In genomic region chr15:39581501-39582285, GRCh38 we compare ENCODE assay signal across 9 cellular contexts. TPM values are rescaled to one million over a fixed set of nuclear protein-coding genes. Genes with fewer than 3 reads are reported as not detected.
DNase-seq lines count a peak whose midpoint lies in the region; ATAC-seq and TF ChIP-seq lines count a peak whose summit lies in the region.
"Had no signal": no experiment of that assay in that cellular context is flagged by ENCODE, and none has a peak within 500 bp of the region (broad histone marks: within the 10 kb centered on the region; RNA-seq: fewer than 3 reads in every experiment).

No MANE protein-coding gene starts in this region.

- H3K9ac ChIP-seq in HUES64 (ENCODE audit: low read depth, low read length): peak overlapping the region; percentile 85
- H3K9ac ChIP-seq: KMS-11 had no signal

- H3K9me3 ChIP-seq in HUES64 (ENCODE audit: insufficient read depth, low read depth, low read length): no peaks in the 10 kb centered on the region
- H3K9me3 ChIP-seq in ascending aorta: no peaks in the 10 kb centered on the region
- H3K9me3 ChIP-seq in iPS-18c (ENCODE audit: control insufficient read depth, insufficient read depth, low read length): no peaks in the 10 kb centered on the region

- H3K36me3 ChIP-seq in HUES64 (ENCODE audit: insufficient read depth, low read length): peaks cover 47% of the 10 kb centered on the region
- H3K36me3 ChIP-seq in ascending aorta: peaks cover 9 to 45% of the 10 kb centered on the region in 2 donors

- H3K4me3 Mint-ChIP-seq in stimulated activated memory B cell treated with anti-CD40 and anti-IgM and Interleukin-4, amounts not matched to agents 10 μg/mL and 1 μg/mL and 100 μg/mL, for 72 hours: peak overlapping the region; percentile 29

- ATAC-seq in stimulated activated memory B cell treated with anti-CD40 and anti-IgM and Interleukin-4, amounts not matched to agents 10 μg/mL and 1 μg/mL and 100 μg/mL, for 72 hours: no peak
- ATAC-seq in GM18511 (IDR thresholded peaks at IDR 0.05; ENCODE audit: unreplicated experiment) (no peak), GM19023 (IDR thresholded peaks at IDR 0.05; ENCODE audit: unreplicated experiment) (no peak)

- DNase-seq in COLO668 (lab: John Stamatoyannopoulos, UW; ENCODE audit: unreplicated experiment) (peak; percentile 68), ascending aorta (ENCODE audit: low spot score in 2 of 2) (peak in 1 of 2 donors; percentile 72), activated gamma-delta T cell treated with Interleukin-2 at 50 U/mL for 16 hours (no peak)

- H3K4me1 Mint-ChIP-seq in stimulated activated memory B cell treated with anti-CD40 and anti-IgM and Interleukin-4, amounts not matched to agents 10 μg/mL and 1 μg/mL and 100 μg/mL, for 72 hours: peaks cover 13% of the 10 kb centered on the region

- peaks cover 45% of the 10 kb centered on the region for H3K27me3 Mint-ChIP-seq in stimulated activated memory B cell treated with anti-CD40 and anti-IgM and Interleukin-4, amounts not matched to agents 10 μg/mL and 1 μg/mL and 100 μg/mL, for 72 hours

- H3K27ac ChIP-seq in HUES64 (ENCODE audit: low read depth, low read length) (peak overlapping the region; percentile 36; the same call in 1 of the 2 replicates), ascending aorta (peak overlapping the region; percentile 83 to 92)
- H3K27ac ChIP-seq: KMS-11 had no signal

- no peak overlapping the region for H3K27ac Mint-ChIP-seq in stimulated activated memory B cell treated with anti-CD40 and anti-IgM and Interleukin-4, amounts not matched to agents 10 μg/mL and 1 μg/mL and 100 μg/mL, for 72 hours

- H3K4me1 ChIP-seq in HUES64 (ENCODE audit: insufficient read depth, low read length) (peaks cover 31% of the 10 kb centered on the region), ascending aorta (no peaks in the 10 kb centered on the region)

- peak in 2 of 3 experiments; percentile 23 to 37 for TF ChIP-seq CTCF in ascending aorta (IDR thresholded peaks at IDR 0.05)

- H3K4me3 ChIP-seq in HUES64 (ENCODE audit: low read length): peak overlapping the region; percentile 72
- peak overlapping the region; percentile 52 to 66 for H3K4me3 ChIP-seq in ascending aorta
- H3K4me3 ChIP-seq in iPS-18c (ENCODE audit: insufficient read depth, low read depth, low read length): peak overlapping the region; percentile 83

- WGBS in HUES64: 44% methylated on average over 21 of the region's 21 CpGs

- H3K27me3 ChIP-seq in HUES64 (ENCODE audit: insufficient read depth, low read length) (peaks cover 7% of the 10 kb centered on the region; the same call in 1 of the 2 replicates), ascending aorta (no peaks in the 10 kb centered on the region)

- H3K9me3 Mint-ChIP-seq in stimulated activated memory B cell treated with anti-CD40 and anti-IgM and Interleukin-4, amounts not matched to agents 10 μg/mL and 1 μg/mL and 100 μg/mL, for 72 hours: no peaks in the 10 kb centered on the region

- intact Hi-C loops in ascending aorta (cut with DNase I): no loop called here

- no peaks in the 10 kb centered on the region for H3K36me3 Mint-ChIP-seq in stimulated activated memory B cell treated with anti-CD40 and anti-IgM and Interleukin-4, amounts not matched to agents 10 μg/mL and 1 μg/mL and 100 μg/mL, for 72 hours

RNA-seq across cellular contexts. Expression of gene THBS1, which starts 0.8 kb away (rescaled TPM):
- polyA plus RNA-seq in HUES64 (2013, experiment 1 of 2): 13.5 TPM
- 11.3 TPM for polyA plus RNA-seq in HUES64 (2013, experiment 2 of 2)
- 725 TPM for total RNA-seq in ascending aorta
